27 cellular contexts compared by ENCODE assay signal in the genomic region with DNA sequence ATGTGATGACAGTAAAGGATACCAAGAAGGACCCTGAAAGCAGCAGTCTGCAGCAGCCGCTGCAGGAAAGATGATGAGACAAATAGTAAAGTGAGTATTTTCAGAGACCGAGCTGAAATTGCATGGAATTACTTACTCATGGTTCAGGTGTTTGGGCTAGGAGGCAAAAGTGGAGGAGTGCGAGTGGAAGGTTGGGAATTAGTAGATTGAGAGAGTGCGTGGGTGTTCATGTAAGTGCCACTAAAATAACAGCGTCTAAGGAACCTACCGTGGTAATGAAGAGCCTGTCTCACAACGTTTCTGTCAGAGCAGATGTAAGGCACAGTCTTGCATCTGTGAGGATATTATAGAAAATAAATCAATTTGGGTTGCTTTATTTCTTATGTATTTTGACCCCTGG.
"Had no signal": no experiment of that assay in that cellular context is flagged by ENCODE, and none has a peak within 500 bp of the region (broad histone marks: within the 10 kb centered on the region; RNA-seq: fewer than 3 reads in every experiment).

No MANE protein-coding gene starts in this region.

- H3K4me3 ChIP-seq: esophagus squamous epithelium, heart right ventricle, left lung, mucosa of descending colon, prostate gland, sigmoid colon, spleen, testis, tibial artery, upper lobe of left lung had no signal

- H3K4me1 Mint-ChIP-seq: mesothelial cell of epicardium; naive B cell; stimulated activated memory B cell treated with anti-CD40 and anti-IgM and Interleukin-4, amounts not matched to agents 10 μg/mL and 1 μg/mL and 100 μg/mL, for 72 hours had no signal

- DNase-seq: cortex of kidney; effector memory CD8-positive, alpha-beta T cell; erythroblast; esophagus squamous epithelium; foreskin melanocyte; glutamatergic neuron; heart right ventricle; hippocampal formation; left cardiac atrium; left lung; mesenchymal stem cell; mucosa of descending colon; naive B cell; right cardiac atrium; sigmoid colon; spleen; stimulated activated CD4-positive, alpha-beta T cell treated with anti-CD3 and anti-CD28 coated beads, Interleukin-4, amount 100 ng/mL, for 4 hours; stimulated activated naive CD8-positive, alpha-beta T cell treated with anti-CD3 and anti-CD28 coated beads, Interleukin-15, Interleukin-2, amounts not matched to agents 100 U/mL and 50 U/mL, for 24 hours; substantia nigra; testis; tibial artery; upper lobe of left lung had no signal

- H3K27ac Mint-ChIP-seq: effector memory CD8-positive, alpha-beta T cell; mesothelial cell of epicardium; naive B cell; stimulated activated memory B cell treated with anti-CD40 and anti-IgM and Interleukin-4, amounts not matched to agents 10 μg/mL and 1 μg/mL and 100 μg/mL, for 72 hours had no signal

- H3K4me3 Mint-ChIP-seq: effector memory CD8-positive, alpha-beta T cell; mesothelial cell of epicardium; naive B cell; stimulated activated memory B cell treated with anti-CD40 and anti-IgM and Interleukin-4, amounts not matched to agents 10 μg/mL and 1 μg/mL and 100 μg/mL, for 72 hours had no signal

- H3K27me3 Mint-ChIP-seq: effector memory CD8-positive, alpha-beta T cell; naive B cell; stimulated activated memory B cell treated with anti-CD40 and anti-IgM and Interleukin-4, amounts not matched to agents 10 μg/mL and 1 μg/mL and 100 μg/mL, for 72 hours had no signal

- H3K27ac ChIP-seq: esophagus squamous epithelium, heart right ventricle, left lung, neutrophil, parathyroid adenoma, prostate gland, sigmoid colon, spleen, testis, tibial artery, upper lobe of left lung had no signal

- H3K36me3 ChIP-seq: prostate gland had no signal

- H3K27me3 ChIP-seq: esophagus squamous epithelium, heart right ventricle, left lung, neutrophil, sigmoid colon, spleen, testis, tibial artery, upper lobe of left lung had no signal

- H3K9me3 ChIP-seq: esophagus squamous epithelium, heart right ventricle, left lung, mucosa of descending colon, neutrophil, prostate gland, sigmoid colon, spleen, testis, tibial artery, upper lobe of left lung had no signal

- H3K4me1 ChIP-seq: esophagus squamous epithelium, heart right ventricle, left lung, parathyroid adenoma, prostate gland, sigmoid colon, spleen, testis, tibial artery, upper lobe of left lung had no signal

- H3K9ac ChIP-seq: parathyroid adenoma had no signal

- H3K79me2 ChIP-seq: parathyroid adenoma had no signal

- ATAC-seq: effector memory CD8-positive, alpha-beta T cell; heart right ventricle; left cardiac atrium; left lung; mucosa of descending colon; right cardiac atrium; stimulated activated memory B cell treated with anti-CD40 and anti-IgM and Interleukin-4, amounts not matched to agents 10 μg/mL and 1 μg/mL and 100 μg/mL, for 72 hours; stimulated activated naive CD8-positive, alpha-beta T cell treated with anti-CD3 and anti-CD28 coated beads, Interleukin-15, Interleukin-2, amounts not matched to agents 100 U/mL and 50 U/mL, for 24 hours had no signal

- H2AFZ ChIP-seq: parathyroid adenoma had no signal

- H3K9me3 Mint-ChIP-seq: effector memory CD8-positive, alpha-beta T cell; mesothelial cell of epicardium; naive B cell; stimulated activated memory B cell treated with anti-CD40 and anti-IgM and Interleukin-4, amounts not matched to agents 10 μg/mL and 1 μg/mL and 100 μg/mL, for 72 hours had no signal
